Comparison of ENCODE assay signal across 7 cellular contexts in the genomic region with DNA sequence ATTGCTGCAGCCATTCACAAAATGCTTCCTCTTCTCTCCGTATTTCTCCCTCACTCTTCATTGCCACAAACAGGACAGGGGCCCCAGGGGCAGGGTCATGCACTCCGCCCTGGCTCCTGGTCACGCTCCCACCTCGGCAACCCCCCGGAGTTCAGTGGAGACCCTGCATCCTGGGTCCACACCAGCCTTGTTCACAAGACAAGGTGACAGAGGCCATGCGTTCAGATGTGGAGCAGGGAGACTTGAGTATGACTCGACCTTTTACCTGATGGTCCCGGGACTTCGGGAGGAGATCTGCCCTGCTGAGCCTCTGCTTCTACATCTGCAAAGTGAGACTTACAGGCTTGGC. TPM values are rescaled to one million over a fixed set of nuclear protein-coding genes. Genes with fewer than 3 reads are reported as not detected.
DNase-seq lines count a peak whose midpoint lies in the region; FAIRE-seq and TF ChIP-seq lines count a peak whose summit lies in the region.

No MANE protein-coding gene starts in this region.

- H2BK5ac ChIP-seq in H9 (ENCODE audit: insufficient read length, low read length), result no peak overlapping the region
- H2BK5ac ChIP-seq in H1 (ENCODE audit: low read depth, low read length), result no peak overlapping the region

- DNase-seq in H9 (no peak), PC-9 (peak in 1 of 2 experiments; percentile 67), H1 (ENCODE audit: low read depth in 1 of 2, low spot score in 2 of 2) (no peak), prostate gland (ENCODE audit: low spot score) (no peak), COLO829 (ENCODE audit: low spot score) (no peak), SKM-1 (lab: John Stamatoyannopoulos, UW; ENCODE audit: unreplicated experiment) (no peak), RCC 7860 (ENCODE audit: low spot score) (no peak)

- H4K8ac ChIP-seq in H9 (replicated peaks; ENCODE audit: insufficient read length, low read depth, low read length) (no peak overlapping the region), H1 (ENCODE audit: extremely low read depth, insufficient read depth, low read length) (no peak overlapping the region)

- H3K9me2 ChIP-seq in PC-9 (ENCODE audit: insufficient read depth), result no peaks in the 10 kb centered on the region

- H3K14ac ChIP-seq in H9 (ENCODE audit: insufficient read depth, low read length) (no peak overlapping the region), H1 (ENCODE audit: insufficient read length) (no peak overlapping the region)

- H3K27me3 ChIP-seq in H9 (ENCODE audit: insufficient read depth, low read length) (peaks cover 1% of the 10 kb centered on the region; the same call in 1 of the 2 replicates), PC-9 (ENCODE audit: insufficient read depth, low read depth) (no peaks in the 10 kb centered on the region), H1 (replicated peaks in 1 of 4; ENCODE audit: control insufficient read depth in 3 of 4, extremely low read depth in 1 of 4, insufficient read depth in 3 of 4, low read length in 3 of 4) (peaks cover 2 to 19% (median 14%) of the 10 kb centered on the region in 4 experiments; a peak in 6 of 7 replicates), prostate gland (replicated peaks; ENCODE audit: insufficient read depth) (no peaks in the 10 kb centered on the region)

- no peak for FAIRE-seq in H1 (lab: Jason Lieb, UNC)
- FAIRE-seq in RCC 7860 (lab: Jason Lieb, UNC), result no peak

- H2BK15ac ChIP-seq in H9 (ENCODE audit: low read depth, low read length) (no peak overlapping the region), H1 (ENCODE audit: low read length) (0 out of 2 replicates have a peak overlapping the region, but pooled peaks have one; percentile 72)

- no peaks in the 10 kb centered on the region; the same call in 1 of the 2 replicates for H3F3A ChIP-seq in PC-9 (ENCODE audit: insufficient read depth, low read depth)

- TF ChIP-seq POLR2A in H1 (IDR thresholded peaks at IDR 0.05; ENCODE audit: control extremely low read depth in 1 of 2, low read depth in 2 of 2, low read length in 2 of 2) (no peak), prostate gland (IDR thresholded peaks at IDR 0.05) (no peak)

- no peaks in the 10 kb centered on the region for H4K20me1 ChIP-seq in H9 (ENCODE audit: control insufficient read depth, insufficient read depth, insufficient read length)
- no peaks in the 10 kb centered on the region for H4K20me1 ChIP-seq in PC-9 (ENCODE audit: insufficient read depth)
- no peaks in the 10 kb centered on the region for H4K20me1 ChIP-seq in H1 (replicated peaks in 1 of 2; ENCODE audit: control insufficient read depth in 1 of 2, insufficient read depth in 2 of 2, low read length in 2 of 2)

- H3K4ac ChIP-seq in H9 (ENCODE audit: low read depth, low read length) (no peak overlapping the region), H1 (replicated peaks; ENCODE audit: insufficient read length, low read depth, low read length) (no peak overlapping the region)

- 0 out of 5 replicates have a peak, but pooled peaks cover 0 to 2% of the 10 kb centered on the region in 2 experiments for H3K9me3 Mint-ChIP-seq in H9

- no peak overlapping the region for H3K9ac ChIP-seq in H9 (ENCODE audit: extremely low read depth, insufficient read length, low read length)
- H3K9ac ChIP-seq in H1 (replicated peaks in 1 of 4; ENCODE audit: extremely low read depth in 1 of 4, low read depth in 3 of 4, low read length in 3 of 4), result no peak overlapping the region

- H3K9me3 ChIP-seq in H9 (ENCODE audit: control insufficient read depth, low read depth, low read length), result no peaks in the 10 kb centered on the region
- H3K9me3 ChIP-seq in PC-9 (ENCODE audit: insufficient read depth, low read depth), result no peaks in the 10 kb centered on the region; the same call in 1 of the 2 replicates
- peaks cover 0 to 3% of the 10 kb centered on the region in 2 experiments; a peak in 1 of 4 replicates for H3K9me3 ChIP-seq in H1 (ENCODE audit: insufficient read depth in 2 of 2, low read depth in 1 of 2, low read length in 1 of 2)
- H3K9me3 ChIP-seq in prostate gland, result no peaks in the 10 kb centered on the region

- peaks cover 39% of the 10 kb centered on the region for H3K27me3 Mint-ChIP-seq in H9 (ENCODE audit: low read depth)

- H3K4me3 Mint-ChIP-seq in H9, result peak overlapping the region; percentile 54 to 70; a peak in 3 of 5 replicates

- H3K79me1 ChIP-seq in H9 (ENCODE audit: insufficient read depth, low read depth, low read length, poor library complexity, severe bottlenecking) (no peaks in the 10 kb centered on the region), H1 (ENCODE audit: low read depth, low read length) (no peaks in the 10 kb centered on the region)

- H3K4me1 ChIP-seq in H9 (ENCODE audit: insufficient read depth, low read length) (no peaks in the 10 kb centered on the region; the same call in 1 of the 2 replicates), PC-9 (replicated peaks; ENCODE audit: insufficient read depth) (peaks cover 15% of the 10 kb centered on the region), H1 (replicated peaks in 1 of 4; ENCODE audit: control insufficient read depth in 3 of 4, insufficient read depth in 4 of 4, low read length in 3 of 4) (peaks cover 0 to 8% (median 4%) of the 10 kb centered on the region in 4 experiments; a peak in 3 of 7 replicates), prostate gland (replicated peaks) (no peaks in the 10 kb centered on the region)

- H3T11ph ChIP-seq in H9 (ENCODE audit: low read length), result no peak overlapping the region

- H4K91ac ChIP-seq in H9 (ENCODE audit: insufficient read length, low read depth, low read length) (no peak overlapping the region), H1 (replicated peaks; ENCODE audit: insufficient read length, low read length) (no peak overlapping the region)

- H3K23me2 ChIP-seq in H9 (ENCODE audit: insufficient read length, low read depth, low read length, poor library complexity, severe bottlenecking) (no peaks in the 10 kb centered on the region), H1 (ENCODE audit: low read depth, low read length) (0 out of 2 replicates have a peak, but pooled peaks cover 2% of the 10 kb centered on the region)

- H2BK20ac ChIP-seq in H9 (ENCODE audit: low read depth, low read length, poor library complexity, severe bottlenecking) (no peak overlapping the region), H1 (ENCODE audit: low read length) (no peak overlapping the region)

- H3K79me2 ChIP-seq in H9 (ENCODE audit: insufficient read depth, low read length) (no peaks in the 10 kb centered on the region), PC-9 (ENCODE audit: low read depth) (no peaks in the 10 kb centered on the region), H1 (ENCODE audit: control insufficient read depth in 1 of 2, insufficient read depth in 2 of 2, low read length in 2 of 2) (no peaks in the 10 kb centered on the region)

- H3K27ac ChIP-seq in H9 (ENCODE audit: insufficient read length, low read depth, low read length), result no peak overlapping the region
- no peak overlapping the region for H3K27ac ChIP-seq in PC-9
- H3K27ac ChIP-seq in H1 (ENCODE audit: low read depth, low read length), result no peak overlapping the region
- H3K27ac ChIP-seq in prostate gland, result peak overlapping the region; percentile 52 to 53

- no peaks in the 10 kb centered on the region for H3K36me3 ChIP-seq in PC-9 (ENCODE audit: low read depth)
- H3K36me3 ChIP-seq in H1 (ENCODE audit: control insufficient read depth in 2 of 4, insufficient read depth in 4 of 4, low read length in 3 of 4), result no peaks in the 10 kb centered on the region
- H3K36me3 ChIP-seq in prostate gland, result no peaks in the 10 kb centered on the region

- no peak overlapping the region for H2AK5ac ChIP-seq in H9 (ENCODE audit: insufficient read length, low read length)
- H2AK5ac ChIP-seq in H1 (ENCODE audit: low read depth, low read length), result no peak overlapping the region

- H3K4me1 Mint-ChIP-seq in H9, result peaks cover 16 to 28% of the 10 kb centered on the region in 2 experiments

- no TSS peak for BruUV-seq in PC-9 (replicated peaks; lab: Mats Ljungman, UMichigan)

- H2AFZ ChIP-seq in H9 (ENCODE audit: low read length) (no peak overlapping the region), PC-9 (peak overlapping the region; percentile 69), H1 (ENCODE audit: low read length) (peak overlapping the region; percentile 83; the same call in 1 of the 2 replicates)

- intact Hi-C loops in PC-9 (cut with micrococcal nuclease; ENCODE audit: unreplicated experiment), result loop anchor here (1.0 to 10.0 kb wide), 11 partner anchors 46 to 557 kb away; no protein-coding TSS in a partner anchor
- intact Hi-C loops in prostate gland (cut with DNase I), result loop anchor here (2.0 to 5.0 kb wide), 3 partner anchors 47 to 524 kb away; no protein-coding TSS in a partner anchor

- no peak for TF ChIP-seq RAD21 in H1 (IDR thresholded peaks at IDR 0.05 in 1 of 2, conservative IDR thresholded peaks at IDR 0.05 in 1 of 2; ENCODE audit: low read depth in 2 of 2, low read length in 2 of 2)

- H3K36me3 Mint-ChIP-seq in H9 (ENCODE audit: insufficient read depth in 1 of 3, low read depth in 3 of 3), result no peaks in the 10 kb centered on the region; a peak in 1 of 7 replicates

- H4K5ac ChIP-seq in H9 (ENCODE audit: insufficient read length, low read depth, low read length), result no peak overlapping the region
- no peak overlapping the region for H4K5ac ChIP-seq in H1 (ENCODE audit: insufficient read length, low read depth, low read length)

- POLR2A ChIA-PET in PC-9 (lab: Charles Lee; ENCODE audit: unreplicated experiment) (no interaction called here), H1 (lab: Charles Lee; ENCODE audit: partially characterized antibody) (interaction anchor here (0.6 kb wide), 1 partner anchor 196 kb away, joined by 5 read pairs; no protein-coding TSS in a partner anchor)

- H3K4me2 ChIP-seq in H9 (ENCODE audit: insufficient read depth, insufficient read length, low read length), result peak overlapping the region; percentile 20
- H3K4me2 ChIP-seq in PC-9, result peak overlapping the region; percentile 81
- H3K4me2 ChIP-seq in H1 (ENCODE audit: insufficient read depth in 1 of 2, low read depth in 2 of 2, low read length in 2 of 2), result peak overlapping the region; percentile 31 to 93

- no peak for TF ChIP-seq CTCF in H9 (conservative IDR thresholded peaks at IDR 0.05)
- no peak for TF ChIP-seq CTCF in PC-9 (conservative IDR thresholded peaks at IDR 0.05)
- no peak for TF ChIP-seq CTCF in H1 (IDR thresholded peaks at IDR 0.05; ENCODE audit: control extremely low read depth in 1 of 3, insufficient read depth in 1 of 3, low read depth in 1 of 3, low read length in 3 of 3)
- TF ChIP-seq CTCF in prostate gland (IDR thresholded peaks at IDR 0.05), result no peak

- H3K4me3 ChIP-seq in PC-9, result peak overlapping the region; percentile 40; the same call in 1 of the 2 replicates
- H3K4me3 ChIP-seq in H1 (ENCODE audit: extremely low read depth in 1 of 4, insufficient read depth in 2 of 4, low read depth in 3 of 4, low read length in 4 of 4), result peak overlapping the region in 2 of 4 experiments; percentile 12 to 54; a peak in 4 of 8 replicates
- H3K4me3 ChIP-seq in prostate gland, result peak overlapping the region in 1 of 2 donors; percentile 38

- CTCF ChIA-PET in PC-9 (lab: Charles Lee), result interaction anchor here (1.0 to 1.5 kb wide), 2 partner anchors 47 to 556 kb away, joined by 3 to 8 read pairs; no protein-coding TSS in a partner anchor
- CTCF ChIA-PET in H1 (lab: Charles Lee; ENCODE audit: partially characterized antibody), result interaction anchor here (1.0 to 2.0 kb wide), 5 partner anchors 12 to 611 kb away, joined by 3 to 12 read pairs (median 3); no protein-coding TSS in a partner anchor

- H3K23ac ChIP-seq in H9 (ENCODE audit: insufficient read length, low read depth, low read length) (no peak overlapping the region), H1 (ENCODE audit: insufficient read length) (no peak overlapping the region)

- H3K18ac ChIP-seq in H9 (ENCODE audit: insufficient read length, low read depth, low read length) (no peak overlapping the region), H1 (ENCODE audit: extremely low read depth, low read length) (peak overlapping the region; percentile 79; the same call in 1 of the 2 replicates)

- no peak overlapping the region for H2BK120ac ChIP-seq in H9 (ENCODE audit: low read depth, low read length, poor library complexity, severe bottlenecking)
- H2BK120ac ChIP-seq in H1 (replicated peaks; ENCODE audit: low read depth, low read length), result no peak overlapping the region

- H2BK12ac ChIP-seq in H9 (ENCODE audit: insufficient read length, low read depth, low read length) (no peak overlapping the region), H1 (ENCODE audit: low read depth, low read length) (peak overlapping the region; percentile 52; the same call in 1 of the 2 replicates)

- H3K27ac Mint-ChIP-seq in H9, result no peak overlapping the region

- TF ChIP-seq EP300 in H1 (IDR thresholded peaks at IDR 0.05; ENCODE audit: borderline replicate concordance in 1 of 2, low read depth in 2 of 2, low read length in 2 of 2), result no peak

- H3K56ac ChIP-seq in H9 (ENCODE audit: insufficient read length, low read depth, low read length) (no peak overlapping the region), H1 (replicated peaks; ENCODE audit: insufficient read length, low read depth, low read length) (no peak overlapping the region)

- WGBS in H9 (ENCODE audit: extremely low coverage, insufficient read length, low lambda C conversion rate), result no CpG with 5 or more reads among the region's 9 CpGs
- 69% methylated on average over 9 of the region's 9 CpGs; no CpG with 5 or more reads in 1 of the 2 experiments for WGBS in H1 (ENCODE audit: extremely low coverage in 1 of 2, insufficient coverage in 1 of 2, insufficient read length in 1 of 2, insufficient replicate concordance in 2 of 2, low coverage in 1 of 2, low lambda C conversion rate in 2 of 2, missing lambda C conversion rate in 1 of 2), 2 experiments
- 65% methylated on average over 9 of the region's 9 CpGs for WGBS in prostate gland

RNA-seq across cellular contexts. Expression of gene ANKRD60, which starts 49.4 kb away (rescaled TPM):
- not detected in 2 replicates for total RNA-seq in H9 (2021)
- total RNA-seq in PC-9 (2021), result not detected in 2 replicates
- not detected in 2 replicates for total RNA-seq in H1 (2021; fragmentation: NEBNext Ultra II Directional; extraction: Animal tissue kit (Norgen Biotek cat#: 25700))
- not detected in 2 replicates for polyA plus RNA-seq in H1 (2011; rRNA removed)
- polyA plus RNA-seq in H1 (2011; cell fraction: cytosol; rRNA removed), result not detected
- not detected for polyA plus RNA-seq in H1 (2011; cell fraction: nucleus; rRNA removed)
- polyA plus RNA-seq in H1 (2012, experiment 1 of 2), result not detected in 4 replicates
- polyA plus RNA-seq in H1 (2012, experiment 2 of 2), result not detected
- not detected for polyA plus RNA-seq in H1 (2013, experiment 1 of 2)
- polyA plus RNA-seq in H1 (2013, experiment 2 of 2), result not detected
- polyA minus RNA-seq in H1 (2011; rRNA and poly(A)+ RNA removed), result not detected in 2 replicates
- polyA minus RNA-seq in H1 (2011; cell fraction: cytosol; rRNA and poly(A)+ RNA removed), result not detected
- not detected for polyA minus RNA-seq in H1 (2011; cell fraction: nucleus; rRNA and poly(A)+ RNA removed)
- under 1 TPM in 1 of 2 donors, not detected in 1; 0.80 TPM for total RNA-seq in prostate gland

Comparison
In these comparisons a context has a peak if more than half of its experiments do, and no peak if none do; other contexts are left out.
1. H3K27ac ChIP-seq: peak in prostate gland (2 of 2); none in H9 (single experiment), PC-9 (single experiment) and H1 (single experiment).
2. H3K4me2 ChIP-seq: peak in every context shown above with its lines; median percentile 81 in PC-9; 62 in H1; 20 in H9.